Comparison of ENCODE assay signal across 8 cellular contexts in the genomic region with DNA sequence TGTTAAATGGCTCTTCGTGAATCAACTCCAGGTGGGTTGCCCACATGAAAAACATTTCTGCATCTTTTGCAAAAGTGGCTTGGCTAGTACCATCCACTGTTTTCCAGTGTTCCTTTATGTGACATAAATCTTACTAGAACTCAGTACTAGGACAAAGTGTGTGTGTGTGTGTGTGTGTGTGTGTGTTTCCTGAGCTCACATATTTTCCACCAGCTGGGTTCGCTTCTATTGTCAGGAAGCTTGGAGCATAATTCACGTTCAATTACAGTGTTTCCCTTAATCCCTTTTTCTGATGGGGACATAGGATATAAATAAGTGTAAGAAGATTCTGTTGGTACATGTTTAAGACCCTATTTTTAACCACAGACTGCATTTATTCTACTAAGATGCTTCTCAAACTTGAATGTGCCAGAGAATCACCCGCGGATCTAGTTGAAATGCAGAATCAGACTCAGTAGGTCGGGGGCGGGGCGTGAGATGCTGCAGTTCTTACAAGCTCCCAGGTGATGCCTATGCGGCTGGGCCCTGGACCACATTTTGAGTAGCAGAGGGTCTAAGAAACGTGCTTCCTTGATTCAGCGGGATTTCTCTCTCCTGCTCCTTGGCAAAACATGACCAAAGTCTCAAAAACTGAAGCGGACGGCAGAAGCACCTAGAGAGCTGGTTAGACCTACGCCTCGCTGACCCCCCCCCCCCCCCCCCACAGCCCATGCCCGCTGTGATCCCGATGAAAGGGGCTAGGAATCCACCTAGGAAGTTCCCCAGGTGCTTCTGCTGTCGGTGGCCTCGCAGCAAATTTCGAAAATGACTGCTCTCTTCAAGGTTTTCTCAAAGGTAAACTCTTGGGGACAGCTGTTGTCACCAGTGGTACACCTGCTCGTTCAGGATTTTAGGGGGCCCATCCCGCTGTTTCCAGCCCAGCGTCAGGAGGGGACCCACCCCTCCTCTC. TPM values are rescaled to one million over a fixed set of nuclear protein-coding genes. Genes with fewer than 3 reads are reported as not detected.
DNase-seq lines count a peak whose midpoint lies in the region.

No MANE protein-coding gene starts in this region.

- H3K27ac ChIP-seq in ectodermal cell (ENCODE audit: insufficient read depth, low read depth, low read length, poor library complexity, severe bottlenecking) (no peak overlapping the region), mucosa of rectum (ENCODE audit: low read depth in 2 of 2, low read length in 2 of 2) (peak overlapping the region; percentile 43 to 46), stomach smooth muscle (ENCODE audit: low read length) (peak overlapping the region; percentile 41)

- H3K9me3 ChIP-seq in ectodermal cell (ENCODE audit: control insufficient read depth, low read length), result no peaks in the 10 kb centered on the region
- H3K9me3 ChIP-seq in mucosa of rectum (ENCODE audit: control insufficient read depth in 2 of 2, low read length in 2 of 2), result no peaks in the 10 kb centered on the region
- no peaks in the 10 kb centered on the region for H3K9me3 ChIP-seq in stomach smooth muscle (ENCODE audit: control insufficient read depth in 2 of 2, low read length in 2 of 2)

- H3K9ac ChIP-seq in mucosa of rectum (ENCODE audit: low read depth in 1 of 2, low read length in 2 of 2) (peak overlapping the region; percentile 65 to 70), stomach smooth muscle (ENCODE audit: low read length in 2 of 2) (peak overlapping the region; percentile 66 to 75)

- H3K4me3 ChIP-seq in ectodermal cell (ENCODE audit: insufficient read depth, low read depth, low read length), result peak overlapping the region; percentile 65
- H3K4me3 ChIP-seq in mucosa of rectum (ENCODE audit: low read length in 2 of 2), result peak overlapping the region; percentile 73 to 75
- peak overlapping the region; percentile 49 to 73 for H3K4me3 ChIP-seq in stomach smooth muscle (ENCODE audit: low read length in 2 of 2)

- H3K36me3 ChIP-seq in ectodermal cell (ENCODE audit: control insufficient read depth, insufficient read depth, low read length), result no peaks in the 10 kb centered on the region
- no peaks in the 10 kb centered on the region for H3K36me3 ChIP-seq in mucosa of rectum (ENCODE audit: control insufficient read depth in 2 of 2, insufficient read depth in 2 of 2, low read length in 2 of 2)
- no peaks in the 10 kb centered on the region for H3K36me3 ChIP-seq in stomach smooth muscle (ENCODE audit: control insufficient read depth in 2 of 2, insufficient read depth in 2 of 2, low read length in 2 of 2)

- WGBS in ectodermal cell, 2 experiments, result 5 to 6% methylated on average over 21 to 22 of the region's 23 CpGs

- H3K27me3 ChIP-seq in ectodermal cell (ENCODE audit: control insufficient read depth, insufficient read depth, low read length, poor library complexity, severe bottlenecking), result peaks cover 11% of the 10 kb centered on the region
- no peaks in the 10 kb centered on the region for H3K27me3 ChIP-seq in mucosa of rectum (ENCODE audit: control insufficient read depth in 2 of 2, insufficient read depth in 2 of 2, low read length in 2 of 2)
- no peaks in the 10 kb centered on the region for H3K27me3 ChIP-seq in stomach smooth muscle (ENCODE audit: control insufficient read depth in 1 of 2, insufficient read depth in 2 of 2, low read length in 2 of 2)

- peak; percentile 46 for DNase-seq in DMS 273 (lab: John Stamatoyannopoulos, UW; ENCODE audit: unreplicated experiment)
- no peak for DNase-seq in DMS 273 treated with DMSO at 0.1 percent for 48 hours (lab: John Stamatoyannopoulos, UW)
- peak; percentile 4 for DNase-seq in NCI-H1092 (lab: John Stamatoyannopoulos, UW)
- peak; percentile 42 for DNase-seq in activated CD4-positive, alpha-beta T cell treated with anti-CD3 and anti-CD28 coated beads, Interleukin-2, amount 50 U/mL, for 1 hour
- no peak for DNase-seq in midbrain (lab: John Stamatoyannopoulos, UW)

- H3K4me1 ChIP-seq in ectodermal cell (ENCODE audit: control insufficient read depth, insufficient read depth, low read length) (peaks cover 4% of the 10 kb centered on the region), mucosa of rectum (ENCODE audit: control insufficient read depth in 2 of 2, insufficient read depth in 2 of 2, low read length in 2 of 2) (peaks cover 0 to 2% of the 10 kb centered on the region in 2 donors), stomach smooth muscle (ENCODE audit: control insufficient read depth, insufficient read depth, low read length) (peaks cover 4% of the 10 kb centered on the region)

RNA-seq across cellular contexts. Expression of a gene that starts 0.8 kb away (rescaled TPM):
- polyA plus RNA-seq in ectodermal cell (2013, experiment 1 of 4), result 45.6 TPM
- 47.4 TPM for polyA plus RNA-seq in ectodermal cell (2013, experiment 2 of 4)
- polyA plus RNA-seq in ectodermal cell (2013, experiment 3 of 4), result 32.6 TPM
- 37.0 TPM for polyA plus RNA-seq in ectodermal cell (2013, experiment 4 of 4)

Comparison
In these comparisons a context has a peak if more than half of its experiments do, and no peak if none do; other contexts are left out.
1. DNase-seq: peak in DMS 273 (single experiment), NCI-H1092 (single experiment) and activated CD4-positive, alpha-beta T cell treated with anti-CD3 and anti-CD28 coated beads, Interleukin-2, amount 50 U/mL, for 1 hour (single experiment); none in DMS 273 treated with DMSO at 0.1 percent for 48 hours (single experiment) and midbrain (single experiment).
2. Peak in every context shown above with its lines, with median percentiles within 50 percentile points of each other: H3K4me3 ChIP-seq.